ENCODE assay signal across 1 cellular context in the genomic region with DNA sequence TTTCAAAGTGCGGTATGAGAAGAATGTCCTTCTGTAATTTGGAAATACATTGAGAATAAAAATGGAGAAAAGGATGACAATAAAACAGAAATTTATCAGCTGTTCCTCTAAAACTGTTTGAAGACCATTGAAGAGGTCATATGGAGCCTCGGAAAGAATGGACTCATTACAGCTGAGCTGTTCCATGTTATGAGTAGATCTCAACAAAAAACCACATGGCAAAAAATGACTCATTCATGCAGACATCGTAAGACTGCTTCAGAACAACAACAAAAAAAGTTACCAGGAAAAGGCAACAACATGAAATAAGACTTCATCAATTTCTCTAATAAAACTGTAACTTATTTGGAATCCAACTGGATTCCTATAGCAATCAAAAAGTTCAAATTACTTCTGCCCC.
TF ChIP-seq lines count a peak whose summit lies in the region.

No MANE protein-coding gene starts in this region.

TF ChIP-seq in K562, 482 proteins besides CTCF, POLR2A, EP300 and RAD21:
- peak; percentile 63 for TF ChIP-seq FOSL1 (tag; conservative IDR thresholded peaks at IDR 0.05)
- TF ChIP-seq, protein P1, sequence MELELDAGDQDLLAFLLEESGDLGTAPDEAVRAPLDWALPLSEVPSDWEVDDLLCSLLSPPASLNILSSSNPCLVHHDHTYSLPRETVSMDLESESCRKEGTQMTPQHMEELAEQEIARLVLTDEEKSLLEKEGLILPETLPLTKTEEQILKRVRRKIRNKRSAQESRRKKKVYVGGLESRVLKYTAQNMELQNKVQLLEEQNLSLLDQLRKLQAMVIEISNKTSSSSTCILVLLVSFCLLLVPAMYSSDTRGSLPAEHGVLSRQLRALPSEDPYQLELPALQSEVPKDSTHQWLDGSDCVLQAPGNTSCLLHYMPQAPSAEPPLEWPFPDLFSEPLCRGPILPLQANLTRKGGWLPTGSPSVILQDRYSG (tag; conservative IDR thresholded peaks at IDR 0.05; ENCODE audit: low read depth): no peak
- TF ChIP-seq, protein P2, sequence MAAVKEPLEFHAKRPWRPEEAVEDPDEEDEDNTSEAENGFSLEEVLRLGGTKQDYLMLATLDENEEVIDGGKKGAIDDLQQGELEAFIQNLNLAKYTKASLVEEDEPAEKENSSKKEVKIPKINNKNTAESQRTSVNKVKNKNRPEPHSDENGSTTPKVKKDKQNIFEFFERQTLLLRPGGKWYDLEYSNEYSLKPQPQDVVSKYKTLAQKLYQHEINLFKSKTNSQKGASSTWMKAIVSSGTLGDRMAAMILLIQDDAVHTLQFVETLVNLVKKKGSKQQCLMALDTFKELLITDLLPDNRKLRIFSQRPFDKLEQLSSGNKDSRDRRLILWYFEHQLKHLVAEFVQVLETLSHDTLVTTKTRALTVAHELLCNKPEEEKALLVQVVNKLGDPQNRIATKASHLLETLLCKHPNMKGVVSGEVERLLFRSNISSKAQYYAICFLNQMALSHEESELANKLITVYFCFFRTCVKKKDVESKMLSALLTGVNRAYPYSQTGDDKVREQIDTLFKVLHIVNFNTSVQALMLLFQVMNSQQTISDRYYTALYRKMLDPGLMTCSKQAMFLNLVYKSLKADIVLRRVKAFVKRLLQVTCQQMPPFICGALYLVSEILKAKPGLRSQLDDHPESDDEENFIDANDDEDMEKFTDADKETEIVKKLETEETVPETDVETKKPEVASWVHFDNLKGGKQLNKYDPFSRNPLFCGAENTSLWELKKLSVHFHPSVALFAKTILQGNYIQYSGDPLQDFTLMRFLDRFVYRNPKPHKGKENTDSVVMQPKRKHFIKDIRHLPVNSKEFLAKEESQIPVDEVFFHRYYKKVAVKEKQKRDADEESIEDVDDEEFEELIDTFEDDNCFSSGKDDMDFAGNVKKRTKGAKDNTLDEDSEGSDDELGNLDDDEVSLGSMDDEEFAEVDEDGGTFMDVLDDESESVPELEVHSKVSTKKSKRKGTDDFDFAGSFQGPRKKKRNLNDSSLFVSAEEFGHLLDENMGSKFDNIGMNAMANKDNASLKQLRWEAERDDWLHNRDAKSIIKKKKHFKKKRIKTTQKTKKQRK (IDR thresholded peaks at IDR 0.05; ENCODE audit: borderline replicate concordance, low read depth, low read length): no peak
- no peak for TF ChIP-seq C11orf30 (IDR thresholded peaks at IDR 0.05; ENCODE audit: low read depth)
- no peak for TF ChIP-seq MED1 (CRISPR knock-in tag; IDR thresholded peaks at IDR 0.05; ENCODE audit: borderline replicate concordance)
- TF ChIP-seq, protein P3, sequence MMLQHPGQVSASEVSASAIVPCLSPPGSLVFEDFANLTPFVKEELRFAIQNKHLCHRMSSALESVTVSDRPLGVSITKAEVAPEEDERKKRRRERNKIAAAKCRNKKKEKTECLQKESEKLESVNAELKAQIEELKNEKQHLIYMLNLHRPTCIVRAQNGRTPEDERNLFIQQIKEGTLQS (IDR thresholded peaks at IDR 0.05): peak; percentile 46
- TF ChIP-seq, protein P3 (CRISPR knock-in tag; conservative IDR thresholded peaks at IDR 0.05): no peak
- TF ChIP-seq HSF4 (CRISPR knock-in tag; IDR thresholded peaks at IDR 0.05; ENCODE audit: borderline replicate concordance): no peak
- TF ChIP-seq CEBPG (CRISPR knock-in tag; IDR thresholded peaks at IDR 0.05): no peak
- no peak for TF ChIP-seq CEBPG (tag; conservative IDR thresholded peaks at IDR 0.05 in 1 of 2, IDR thresholded peaks at IDR 0.05 in 1 of 2)
